In the genomic region with DNA sequence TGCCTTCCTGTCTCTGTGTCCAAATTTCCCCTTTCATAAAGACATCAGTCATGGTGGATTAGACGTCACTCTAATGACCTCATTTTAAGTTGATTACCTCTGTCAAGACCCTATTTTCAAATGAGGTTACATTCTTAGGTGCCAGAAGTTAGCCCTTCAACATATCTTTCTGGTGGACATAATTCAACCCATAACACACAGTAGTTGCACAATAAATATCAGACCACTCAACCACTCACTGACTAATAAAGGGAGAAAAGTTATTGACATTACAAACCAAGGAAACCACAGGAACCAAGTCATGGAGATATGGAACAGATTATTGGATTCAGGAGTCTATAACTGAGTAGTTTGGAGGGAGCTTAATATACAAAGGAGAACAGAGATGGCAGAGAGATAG, we compare ENCODE assay signal across 17 cellular contexts.
DNase-seq lines count a peak whose midpoint lies in the region; ATAC-seq, FAIRE-seq and TF ChIP-seq lines count a peak whose summit lies in the region.
"Had no signal": no experiment of that assay in that cellular context is flagged by ENCODE, and none has a peak within 500 bp of the region (broad histone marks: within the 10 kb centered on the region; RNA-seq: fewer than 3 reads in every experiment).

No MANE protein-coding gene starts in this region.

- FAIRE-seq in bronchial epithelial cell (lab: Jason Lieb, UNC) = no peak
- FAIRE-seq: GM18507 had no signal

- H3K4me1 ChIP-seq in HEK293 (ENCODE audit: control insufficient read depth, insufficient read depth, low read length) = peaks cover 3% of the 10 kb centered on the region
- no peaks in the 10 kb centered on the region for H3K4me1 ChIP-seq in Peyer's patch
- H3K4me1 ChIP-seq in endodermal cell (ENCODE audit: control insufficient read depth, insufficient read depth, low read length) = peaks cover 19% of the 10 kb centered on the region
- H3K4me1 ChIP-seq: BLaER1 had no signal

- H3K4me3 Mint-ChIP-seq in endodermal cell = no peak overlapping the region
- H3K4me3 Mint-ChIP-seq: CD4-positive, CD25-positive, alpha-beta regulatory T cell had no signal

- no peak overlapping the region for H3K4me3 ChIP-seq in HEK293 (ENCODE audit: low read depth, low read length)
- H3K4me3 ChIP-seq in bronchial epithelial cell (ENCODE audit: low read depth, low read length) = no peak overlapping the region
- H3K4me3 ChIP-seq in Peyer's patch = no peak overlapping the region
- H3K4me3 ChIP-seq in endodermal cell (ENCODE audit: low read length) = no peak overlapping the region
- H3K4me3 ChIP-seq: BLaER1 had no signal

- H3K36me3 ChIP-seq in HEK293 (ENCODE audit: control insufficient read depth in 2 of 2, insufficient read depth in 1 of 2, low read length in 2 of 2) (no peaks in the 10 kb centered on the region), bronchial epithelial cell (ENCODE audit: control insufficient read depth, insufficient read depth, low read length) (no peaks in the 10 kb centered on the region), Peyer's patch (no peaks in the 10 kb centered on the region), endodermal cell (ENCODE audit: control insufficient read depth, insufficient read depth, low read length) (no peaks in the 10 kb centered on the region)
- H3K36me3 ChIP-seq: BLaER1 had no signal

- TF ChIP-seq POLR2A in Peyer's patch (IDR thresholded peaks at IDR 0.05) = no peak

- POLR2A ChIA-PET in HEK293 (lab: Yijun Ruan, JAX) = no interaction called here

- DNase-seq in NCI-H82 (lab: John Stamatoyannopoulos, UW) (peak; percentile 14), NCI-H82 treated with DMSO at 0.1 percent for 48 hours (lab: John Stamatoyannopoulos, UW; ENCODE audit: unreplicated experiment) (no peak), bronchial epithelial cell (ENCODE audit: low read depth) (peak; percentile 13), stromal cell of bone marrow (ENCODE audit: low read depth) (peak; percentile 9), Peyer's patch (no peak), endodermal cell (no peak)
- DNase-seq: AML-193; CD4-positive, CD25-positive, alpha-beta regulatory T cell; DMS53; GF-D8 had no signal

- H3K36me3 Mint-ChIP-seq in endodermal cell (ENCODE audit: low read depth) = no peaks in the 10 kb centered on the region
- H3K36me3 Mint-ChIP-seq: CD4-positive, CD25-positive, alpha-beta regulatory T cell had no signal

- H3K9me3 Mint-ChIP-seq in endodermal cell = no peaks in the 10 kb centered on the region

- CTCF ChIA-PET in HEK293 (lab: Yijun Ruan, JAX) = interaction anchor here (0.6 kb wide), 2 partner anchors 25 to 524 kb away, joined by 3 read pairs; no protein-coding TSS in a partner anchor

- peaks cover 3% of the 10 kb centered on the region for H3K27me3 Mint-ChIP-seq in endodermal cell (ENCODE audit: insufficient read depth)
- H3K27me3 Mint-ChIP-seq: CD4-positive, CD25-positive, alpha-beta regulatory T cell had no signal

- TF ChIP-seq CTCF in HEK293 (tag by site-specific recombination; IDR thresholded peaks at IDR 0.05) (no peak), bronchial epithelial cell (IDR thresholded peaks at IDR 0.05; ENCODE audit: insufficient read depth, low read length, severe bottlenecking) (no peak), Peyer's patch (IDR thresholded peaks at IDR 0.05) (no peak), endodermal cell (conservative IDR thresholded peaks at IDR 0.05) (no peak)

- H3K27me3 ChIP-seq in bronchial epithelial cell (ENCODE audit: control insufficient read depth, insufficient read depth, low read length) (no peaks in the 10 kb centered on the region), Peyer's patch (no peaks in the 10 kb centered on the region), endodermal cell (ENCODE audit: control insufficient read depth, insufficient read depth, low read length, poor library complexity, severe bottlenecking) (no peaks in the 10 kb centered on the region)
- H3K27me3 ChIP-seq: BLaER1 had no signal

- ATAC-seq in HG03457 (IDR thresholded peaks at IDR 0.05; ENCODE audit: unreplicated experiment) = no peak
- ATAC-seq: HCT116 had no signal

- H3K27ac Mint-ChIP-seq in endodermal cell = no peak overlapping the region
- H3K27ac Mint-ChIP-seq: CD4-positive, CD25-positive, alpha-beta regulatory T cell had no signal

- H3K9me3 ChIP-seq in HEK293 (ENCODE audit: control insufficient read depth, insufficient read depth, low read depth, low read length) (no peaks in the 10 kb centered on the region), Peyer's patch (no peaks in the 10 kb centered on the region), endodermal cell (ENCODE audit: control insufficient read depth, low read length) (no peaks in the 10 kb centered on the region)
- H3K9me3 ChIP-seq: BLaER1 had no signal

- no peak overlapping the region for H3K9ac ChIP-seq in endodermal cell (ENCODE audit: extremely low read depth, low read length, poor library complexity, severe bottlenecking)
- H3K9ac ChIP-seq: BLaER1, KMS-11 had no signal

- H3K4me1 Mint-ChIP-seq in endodermal cell = peaks cover 66% of the 10 kb centered on the region
- H3K4me1 Mint-ChIP-seq: CD4-positive, CD25-positive, alpha-beta regulatory T cell had no signal

- H3K27ac ChIP-seq in HEK293 (ENCODE audit: extremely low read depth, low read depth, low read length) (no peak overlapping the region), Peyer's patch (no peak overlapping the region), endodermal cell (ENCODE audit: low read depth, low read length) (no peak overlapping the region)
- H3K27ac ChIP-seq: 22Rv1, BLaER1, KMS-11 had no signal

- WGBS in endodermal cell (ENCODE audit: insufficient coverage in 1 of 2, insufficient read length in 1 of 2), 2 experiments = 88 to 92% methylated on average over 1 of the region's 1 CpG

TF ChIP-seq in HEK293, 187 proteins besides CTCF, POLR2A, EP300 and RAD21:
- no peak for TF ChIP-seq ZNF324 (tag by site-specific recombination; IDR thresholded peaks at IDR 0.05)
- TF ChIP-seq ZNF266 (tag by site-specific recombination; IDR thresholded peaks at IDR 0.05; ENCODE audit: low read depth) = no peak
- TF ChIP-seq, protein P1, sequence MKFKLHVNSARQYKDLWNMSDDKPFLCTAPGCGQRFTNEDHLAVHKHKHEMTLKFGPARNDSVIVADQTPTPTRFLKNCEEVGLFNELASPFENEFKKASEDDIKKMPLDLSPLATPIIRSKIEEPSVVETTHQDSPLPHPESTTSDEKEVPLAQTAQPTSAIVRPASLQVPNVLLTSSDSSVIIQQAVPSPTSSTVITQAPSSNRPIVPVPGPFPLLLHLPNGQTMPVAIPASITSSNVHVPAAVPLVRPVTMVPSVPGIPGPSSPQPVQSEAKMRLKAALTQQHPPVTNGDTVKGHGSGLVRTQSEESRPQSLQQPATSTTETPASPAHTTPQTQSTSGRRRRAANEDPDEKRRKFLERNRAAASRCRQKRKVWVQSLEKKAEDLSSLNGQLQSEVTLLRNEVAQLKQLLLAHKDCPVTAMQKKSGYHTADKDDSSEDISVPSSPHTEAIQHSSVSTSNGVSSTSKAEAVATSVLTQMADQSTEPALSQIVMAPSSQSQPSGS (tag by site-specific recombination; IDR thresholded peaks at IDR 0.05; ENCODE audit: low read depth) = peak; percentile 52; the same call in 1 of the 2 replicates
- peak; percentile 51 for TF ChIP-seq ZNF664 (tag by site-specific recombination; IDR thresholded peaks at IDR 0.05)

Comparison
In these comparisons a context has a peak if more than half of its experiments do, and no peak if none do; other contexts are left out.
1. DNase-seq: peak in NCI-H82 (single experiment), bronchial epithelial cell (single experiment) and stromal cell of bone marrow (single experiment); none in NCI-H82 treated with DMSO at 0.1 percent for 48 hours (single experiment), Peyer's patch (0 of 3) and endodermal cell (single experiment).